In the genomic region with DNA sequence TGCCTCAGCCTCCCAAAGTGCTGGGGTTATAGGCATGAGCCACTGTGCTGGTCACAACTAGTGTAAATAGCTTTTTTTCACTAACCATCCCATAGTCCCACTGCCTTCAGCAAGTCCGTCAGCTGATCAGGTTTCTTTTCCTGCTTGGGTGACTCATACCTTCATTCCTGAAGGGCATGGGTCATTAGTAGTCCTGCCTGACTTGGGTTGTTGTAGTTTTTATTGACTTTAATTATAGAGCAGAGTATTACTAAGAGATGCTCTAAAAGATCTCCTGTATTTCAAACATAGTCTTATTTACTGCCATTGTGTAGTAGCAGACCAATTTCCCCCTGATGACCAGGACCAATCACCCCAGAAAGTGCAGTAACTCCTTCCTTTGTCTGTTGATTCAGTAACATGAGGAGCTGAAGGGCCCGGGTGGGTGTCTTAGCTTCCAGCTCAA, we compare ENCODE assay signal across 13 cellular contexts. TPM values are rescaled to one million over a fixed set of nuclear protein-coding genes. Genes with fewer than 3 reads are reported as not detected.
DNase-seq lines count a peak whose midpoint lies in the region; ATAC-seq and TF ChIP-seq lines count a peak whose summit lies in the region.
"Had no signal": no experiment of that assay in that cellular context is flagged by ENCODE, and none has a peak within 500 bp of the region (broad histone marks: within the 10 kb centered on the region; RNA-seq: fewer than 3 reads in every experiment).

No MANE protein-coding gene starts in this region.

- H3K14ac ChIP-seq in mesenchymal stem cell (ENCODE audit: low read length in 2 of 2) = no peak overlapping the region

- H3K36me3 ChIP-seq in CD4-positive, CD25-positive, alpha-beta regulatory T cell (ENCODE audit: control insufficient read depth, insufficient read depth, low read length) = no peaks in the 10 kb centered on the region
- H3K36me3 ChIP-seq in MM.1S (replicated peaks; ENCODE audit: insufficient read depth, low read length) (no peaks in the 10 kb centered on the region), mesenchymal stem cell (ENCODE audit: control insufficient read depth in 1 of 2, insufficient read depth in 2 of 2, low read depth in 1 of 2, low read length in 2 of 2) (no peaks in the 10 kb centered on the region), transverse colon (no peaks in the 10 kb centered on the region)

- no peak overlapping the region for H2BK15ac ChIP-seq in mesenchymal stem cell (ENCODE audit: low read depth, poor library complexity, severe bottlenecking)

- H4K20me1 ChIP-seq in MM.1S (ENCODE audit: insufficient read depth, low read length) = no peaks in the 10 kb centered on the region

- no peak overlapping the region for H3K4ac ChIP-seq in mesenchymal stem cell (ENCODE audit: low read depth in 1 of 2, low read length in 2 of 2)

- no peak overlapping the region for H3K27ac ChIP-seq in CD4-positive, CD25-positive, alpha-beta regulatory T cell (ENCODE audit: insufficient read depth, low read length, poor library complexity, severe bottlenecking)
- no peak overlapping the region for H3K27ac ChIP-seq in MM.1S (ENCODE audit: low read length)
- peak overlapping the region; percentile 41 for H3K27ac ChIP-seq in mesenchymal stem cell (ENCODE audit: low read length, poor library complexity, severe bottlenecking)
- H3K27ac ChIP-seq in transverse colon = no peak overlapping the region

- H3K4me3 ChIP-seq in CD4-positive, CD25-positive, alpha-beta regulatory T cell (ENCODE audit: low read depth, low read length) = peak overlapping the region; percentile 4
- H3K4me3 ChIP-seq in MM.1S (ENCODE audit: low read length) (no peak overlapping the region), choroid plexus epithelial cell (ENCODE audit: low read depth, low read length) (no peak overlapping the region), mesenchymal stem cell (ENCODE audit: insufficient read depth in 1 of 2, low read depth in 1 of 2, low read length in 2 of 2) (no peak overlapping the region), transverse colon (no peak overlapping the region)

- peaks cover 10% of the 10 kb centered on the region for H3K36me3 Mint-ChIP-seq in CD4-positive, CD25-positive, alpha-beta regulatory T cell

- 75% methylated on average over 1 of the region's 2 CpGs for WGBS in mesenchymal stem cell
- WGBS in transverse colon (ENCODE audit: low coverage in 1 of 2), 2 donors = 53 to 67% methylated on average over 1 to 2 of the region's 2 CpGs

- H3K79me1 ChIP-seq in mesenchymal stem cell (replicated peaks; ENCODE audit: low read length, poor library complexity, severe bottlenecking) = no peaks in the 10 kb centered on the region

- H3K27ac Mint-ChIP-seq in CD4-positive, CD25-positive, alpha-beta regulatory T cell = no peak overlapping the region

- H3K9me2 ChIP-seq in MM.1S (replicated peaks; ENCODE audit: insufficient read depth, low read length) = no peaks in the 10 kb centered on the region

- H3K4me2 ChIP-seq in MM.1S (ENCODE audit: low read depth, low read length) (peak overlapping the region; percentile 28; the same call in 1 of the 2 replicates), mesenchymal stem cell (ENCODE audit: low read length, poor library complexity, severe bottlenecking) (no peak overlapping the region)

- DNase-seq in CD4-positive, CD25-positive, alpha-beta regulatory T cell = no peak
- DNase-seq in MM.1S (no peak), choroid plexus epithelial cell (ENCODE audit: low read depth) (peak; percentile 85), mesenchymal stem cell (peak; percentile 69), cerebellar cortex (ENCODE audit: low spot score) (no peak), transverse colon (no peak)
- no peak for DNase-seq in NK-92 treated with Interleukin-12 subunit alpha and Interleukin-12 subunit beta, amount 100 ng/mL, for 24 hours (lab: John Stamatoyannopoulos, UW)
- DNase-seq: COR-L47; hippocampal formation; NCI-H2081; nucleus accumbens; stimulated activated CD8-positive, alpha-beta memory T cell treated with anti-CD3 and anti-CD28 coated beads, Interleukin-4, amount 100 ng/mL, for 48 hours had no signal

- H3K79me2 ChIP-seq in MM.1S (ENCODE audit: low read length) = no peaks in the 10 kb centered on the region

- TF ChIP-seq POLR2A in transverse colon (IDR thresholded peaks at IDR 0.05) = no peak

- peak overlapping the region in 1 of 4 donors; percentile 24 for H3K4me3 Mint-ChIP-seq in CD4-positive, CD25-positive, alpha-beta regulatory T cell

- H2AFZ ChIP-seq in MM.1S (ENCODE audit: low read length) (0 out of 2 replicates have a peak overlapping the region, but pooled peaks have one; percentile 56), mesenchymal stem cell (ENCODE audit: low read depth, low read length) (no peak overlapping the region)

- no peak for ATAC-seq in CD4-positive, CD25-positive, alpha-beta regulatory T cell (ENCODE audit: low read depth in 2 of 2)
- ATAC-seq in GM21825 (IDR thresholded peaks at IDR 0.05; ENCODE audit: unreplicated experiment) = no peak

- H3K27me3 ChIP-seq in CD4-positive, CD25-positive, alpha-beta regulatory T cell (ENCODE audit: control insufficient read depth, insufficient read depth, low read length) = no peaks in the 10 kb centered on the region
- H3K27me3 ChIP-seq in MM.1S (replicated peaks; ENCODE audit: insufficient read depth, low read length) (no peaks in the 10 kb centered on the region), mesenchymal stem cell (ENCODE audit: control insufficient read depth in 1 of 2, insufficient read depth in 1 of 2, low read length in 2 of 2) (peaks cover 4 to 25% of the 10 kb centered on the region in 2 experiments), transverse colon (no peaks in the 10 kb centered on the region)

- peaks cover 4 to 31% (median 10%) of the 10 kb centered on the region in 7 donors for H3K9me3 Mint-ChIP-seq in CD4-positive, CD25-positive, alpha-beta regulatory T cell

- no peak overlapping the region for H2AK5ac ChIP-seq in mesenchymal stem cell (ENCODE audit: low read length, severe bottlenecking)

- in situ Hi-C loops in transverse colon (cut with MboI; ENCODE audit: low pct_ligation_motif_present in 1 of 4, low pct_unique_long_range_greater_than_20kb in 1 of 4, low sequenced_read_pairs in 3 of 4) = no loop called here

- no peak for TF ChIP-seq CTCF in MM.1S (IDR thresholded peaks at IDR 0.05; ENCODE audit: low read length)
- TF ChIP-seq CTCF in choroid plexus epithelial cell (conservative IDR thresholded peaks at IDR 0.05; ENCODE audit: low read depth, low read length) = no peak
- TF ChIP-seq CTCF in transverse colon (IDR thresholded peaks at IDR 0.05) = no peak

- H3K23ac ChIP-seq in mesenchymal stem cell (ENCODE audit: low read length in 2 of 2) = no peak overlapping the region

- H4K8ac ChIP-seq in mesenchymal stem cell (ENCODE audit: low read length) = no peak overlapping the region

- H3K9ac ChIP-seq in MM.1S (ENCODE audit: low read length) = no peak overlapping the region
- H3K9ac ChIP-seq in mesenchymal stem cell (ENCODE audit: low read length) = no peak overlapping the region

- TF ChIP-seq EP300 in transverse colon (IDR thresholded peaks at IDR 0.05; ENCODE audit: low read depth) = no peak

- peaks cover 19 to 21% of the 10 kb centered on the region in 2 experiments for H3K9me3 ChIP-seq in CD4-positive, CD25-positive, alpha-beta regulatory T cell (ENCODE audit: control insufficient read depth in 2 of 2, low read length in 2 of 2)
- no peaks in the 10 kb centered on the region for H3K9me3 ChIP-seq in MM.1S (replicated peaks; ENCODE audit: insufficient read depth, low read length)
- H3K9me3 ChIP-seq in mesenchymal stem cell (ENCODE audit: control insufficient read depth, low read length) = peaks cover 20% of the 10 kb centered on the region
- no peaks in the 10 kb centered on the region for H3K9me3 ChIP-seq in transverse colon

- intact Hi-C loops in transverse colon (cut with DNase I; ENCODE audit: low total_unique reads) = no loop called here

- H3K4me1 ChIP-seq in CD4-positive, CD25-positive, alpha-beta regulatory T cell (ENCODE audit: control insufficient read depth, insufficient read depth, low read length, poor library complexity, severe bottlenecking) = peaks cover 16% of the 10 kb centered on the region
- H3K4me1 ChIP-seq in MM.1S (ENCODE audit: low read length) (peaks cover 23% of the 10 kb centered on the region), mesenchymal stem cell (ENCODE audit: control insufficient read depth, insufficient read depth, low read depth, low read length) (peaks cover 1% of the 10 kb centered on the region), transverse colon (no peaks in the 10 kb centered on the region)

- H3K4me1 Mint-ChIP-seq in CD4-positive, CD25-positive, alpha-beta regulatory T cell = peaks cover 9 to 39% (median 29%) of the 10 kb centered on the region in 4 donors

- no peak overlapping the region for H2BK5ac ChIP-seq in mesenchymal stem cell (ENCODE audit: low read depth, low read length, poor library complexity, severe bottlenecking)

- peaks cover 12% of the 10 kb centered on the region for H3K27me3 Mint-ChIP-seq in CD4-positive, CD25-positive, alpha-beta regulatory T cell

- no peaks in the 10 kb centered on the region for H3F3A ChIP-seq in MM.1S (ENCODE audit: insufficient read depth, low read length)

- H4K91ac ChIP-seq in mesenchymal stem cell (ENCODE audit: low read length) = no peak overlapping the region

- H2BK120ac ChIP-seq in mesenchymal stem cell (ENCODE audit: low read depth, low read length) = no peak overlapping the region

- H2BK12ac ChIP-seq in mesenchymal stem cell (ENCODE audit: low read length in 2 of 2) = no peak overlapping the region

- H3K18ac ChIP-seq in mesenchymal stem cell (ENCODE audit: low read depth in 1 of 2, low read length in 2 of 2) = no peak overlapping the region

RNA-seq across cellular contexts. Expression of gene HLA-C, which starts 25.8 kb away (rescaled TPM):
- total RNA-seq in CD4-positive, CD25-positive, alpha-beta regulatory T cell = 2,142 TPM
- 1,000 to 10,000 TPM; 1,832 to 3,568 (median 2,760) TPM for polyA plus RNA-seq in CD4-positive, CD25-positive, alpha-beta regulatory T cell
- 860 TPM for polyA plus RNA-seq in mesenchymal stem cell (2013, experiment 1 of 2)
- polyA plus RNA-seq in mesenchymal stem cell (2013, experiment 2 of 2) = 956 TPM
- total RNA-seq in transverse colon = 1,000 to 10,000 TPM in 3 of 4 donors, 100 to 1,000 TPM in 1; 200 to 1,614 (median 1,271) TPM

Comparison
In these comparisons a context has a peak if more than half of its experiments do, and no peak if none do; other contexts are left out.
1. DNase-seq: peak in choroid plexus epithelial cell (single experiment) and mesenchymal stem cell (single experiment); none in CD4-positive, CD25-positive, alpha-beta regulatory T cell (0 of 3), MM.1S (single experiment), cerebellar cortex (single experiment), transverse colon (single experiment) and NK-92 treated with Interleukin-12 subunit alpha and Interleukin-12 subunit beta, amount 100 ng/mL, for 24 hours (single experiment).